ENCODE assay signal across 8 cellular contexts in the genomic region with DNA sequence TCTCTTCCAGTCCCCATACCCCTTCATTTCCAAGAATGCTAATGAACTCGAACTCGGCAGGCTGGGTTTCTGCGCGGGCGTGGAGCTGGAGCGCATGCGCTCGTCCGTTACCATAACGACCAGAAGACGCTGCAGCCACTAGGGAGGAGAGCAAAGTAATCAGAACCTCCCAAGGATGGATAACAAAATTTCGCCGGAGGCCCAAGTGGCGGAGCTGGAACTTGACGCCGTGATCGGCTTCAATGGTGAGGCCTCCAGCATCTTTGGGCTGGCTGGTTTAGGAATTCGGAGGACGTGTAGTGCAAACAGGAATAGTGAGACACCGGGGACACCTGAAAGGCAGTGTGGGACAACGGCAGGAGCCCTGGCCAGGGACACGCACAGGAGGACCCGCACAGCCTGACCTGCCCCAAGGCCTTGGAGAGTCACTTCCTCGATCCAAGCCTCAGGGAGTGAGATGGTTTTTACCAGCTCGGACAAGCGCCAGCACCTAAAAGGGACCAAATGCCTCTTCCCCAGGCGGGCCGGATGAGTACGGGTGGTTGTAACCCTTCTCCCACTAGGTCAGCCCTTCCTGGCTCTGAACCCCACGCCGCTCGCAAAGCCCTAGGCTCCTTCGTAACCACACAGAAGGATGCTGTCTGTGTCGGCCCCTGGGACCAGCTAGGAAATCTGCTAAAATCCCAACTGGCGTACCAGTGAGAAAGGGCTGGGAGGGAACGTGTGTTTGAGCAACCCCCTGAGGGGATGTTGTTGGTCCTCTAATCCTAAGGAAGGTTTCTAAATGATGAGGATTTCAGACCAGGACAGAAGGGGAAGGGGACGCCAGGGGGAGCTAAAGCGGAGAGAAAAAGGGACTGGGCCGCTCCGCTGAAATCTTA. TPM values are rescaled to one million over a fixed set of nuclear protein-coding genes. Genes with fewer than 3 reads are reported as not detected.
DNase-seq lines count a peak whose midpoint lies in the region; ATAC-seq and TF ChIP-seq lines count a peak whose summit lies in the region.

A gene with protein sequence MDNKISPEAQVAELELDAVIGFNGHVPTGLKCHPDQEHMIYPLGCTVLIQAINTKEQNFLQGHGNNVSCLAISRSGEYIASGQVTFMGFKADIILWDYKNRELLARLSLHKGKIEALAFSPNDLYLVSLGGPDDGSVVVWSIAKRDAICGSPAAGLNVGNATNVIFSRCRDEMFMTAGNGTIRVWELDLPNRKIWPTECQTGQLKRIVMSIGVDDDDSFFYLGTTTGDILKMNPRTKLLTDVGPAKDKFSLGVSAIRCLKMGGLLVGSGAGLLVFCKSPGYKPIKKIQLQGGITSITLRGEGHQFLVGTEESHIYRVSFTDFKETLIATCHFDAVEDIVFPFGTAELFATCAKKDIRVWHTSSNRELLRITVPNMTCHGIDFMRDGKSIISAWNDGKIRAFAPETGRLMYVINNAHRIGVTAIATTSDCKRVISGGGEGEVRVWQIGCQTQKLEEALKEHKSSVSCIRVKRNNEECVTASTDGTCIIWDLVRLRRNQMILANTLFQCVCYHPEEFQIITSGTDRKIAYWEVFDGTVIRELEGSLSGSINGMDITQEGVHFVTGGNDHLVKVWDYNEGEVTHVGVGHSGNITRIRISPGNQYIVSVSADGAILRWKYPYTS (plus strand): TSS at position 122 of the 881 bp plus-strand sequence. CDS start 54 bp downstream, at position 176.

- ATAC-seq in GM19468 (IDR thresholded peaks at IDR 0.05; ENCODE audit: extremely low read depth, unreplicated experiment) (peak; percentile 38), HG02970 (IDR thresholded peaks at IDR 0.05; ENCODE audit: low FRiP score, unreplicated experiment) (no peak)

- TF ChIP-seq CTCF in VCaP (conservative IDR thresholded peaks at IDR 0.05) (peak; percentile 82), breast epithelium (IDR thresholded peaks at IDR 0.05) (peak; percentile 22 to 60 (median 40))

- H3K27me3 ChIP-seq in breast epithelium (no peaks in the 10 kb centered on the region), iPS-20b (ENCODE audit: insufficient read depth, low read length) (no peaks in the 10 kb centered on the region), skeletal muscle tissue (ENCODE audit: control insufficient read depth in 3 of 3, insufficient read depth in 3 of 3, low read length in 3 of 3) (no peaks in the 10 kb centered on the region)

- H3K4me3 ChIP-seq in breast epithelium (peak within 1 kb of the TSS; percentile 73 to 91 (median 79)), iPS-20b (ENCODE audit: low read length) (peak within 1 kb of the TSS; percentile 83), skeletal muscle tissue (ENCODE audit: low read length in 3 of 3) (peak within 1 kb of the TSS; percentile 97 to 98 (median 97))

- no peaks in the 10 kb centered on the region for H3K4me1 ChIP-seq in breast epithelium
- no peaks in the 10 kb centered on the region for H3K4me1 ChIP-seq in iPS-20b (ENCODE audit: insufficient read depth, low read length)
- peaks cover 9 to 16% (median 11%) of the 10 kb centered on the region in 3 donors for H3K4me1 ChIP-seq in skeletal muscle tissue (ENCODE audit: control insufficient read depth in 3 of 3, insufficient read depth in 3 of 3, low read length in 3 of 3)

- intact Hi-C loops in breast epithelium (cut with DNase I; ENCODE audit: low total_unique reads): no loop called here

- TF ChIP-seq POLR2A in breast epithelium (IDR thresholded peaks at IDR 0.05): no peak

- H3K36me3 ChIP-seq in breast epithelium: no peaks in the 10 kb centered on the region
- no peaks in the 10 kb centered on the region for H3K36me3 ChIP-seq in iPS-20b (ENCODE audit: insufficient read depth, low read depth, low read length)
- no peaks in the 10 kb centered on the region for H3K36me3 ChIP-seq in skeletal muscle tissue (ENCODE audit: control insufficient read depth in 3 of 3, insufficient read depth in 3 of 3, low read length in 3 of 3)

- H3K9me3 ChIP-seq in breast epithelium (no peaks in the 10 kb centered on the region), iPS-20b (ENCODE audit: insufficient read depth, low read depth, low read length) (no peaks in the 10 kb centered on the region), skeletal muscle tissue (ENCODE audit: control insufficient read depth in 3 of 3, low read length in 3 of 3) (no peaks in the 10 kb centered on the region)

- peak within 1 kb of the TSS; percentile 72; the same call in 1 of the 2 replicates for H3K9ac ChIP-seq in iPS-20b (ENCODE audit: low read depth, low read length)
- H3K9ac ChIP-seq in skeletal muscle tissue (ENCODE audit: low read depth in 1 of 3, low read length in 3 of 3): peak within 1 kb of the TSS; percentile 85 to 94 (median 90)

- peak within 1 kb of the TSS; percentile 55; the same call in 1 of the 2 replicates for H3K27ac ChIP-seq in VCaP
- peak within 1 kb of the TSS; percentile 56 to 71 for H3K27ac ChIP-seq in breast epithelium
- H3K27ac ChIP-seq in iPS-20b (ENCODE audit: low read length): no peak within 1 kb of the TSS
- no peak within 1 kb of the TSS for H3K27ac ChIP-seq in skeletal muscle tissue (ENCODE audit: low read depth, low read length)

- peak; percentile 88 for DNase-seq in Ammon's horn (ENCODE audit: low spot score)
- DNase-seq in NCI-H1417 treated with DMSO at 0.1 percent for 48 hours (lab: John Stamatoyannopoulos, UW): peak; percentile 11
- DNase-seq in breast epithelium (ENCODE audit: low spot score in 2 of 2): peak; percentile 32 to 56

RNA-seq across cellular contexts. Expression of the gene that starts here (rescaled TPM):
- total RNA-seq in breast epithelium (under 1 TPM in 1 of 3 donors, not detected in 2; 0.66 TPM), skeletal muscle tissue (not detected)

Comparison
In these comparisons a context has a peak if more than half of its experiments do, and no peak if none do; other contexts are left out.
1. Peak in DNase-seq, H3K4me3 ChIP-seq and H3K27ac ChIP-seq in breast epithelium; RNA of the gene not detected or under 1 TPM.
2. DNase-seq: peak in every context shown above with its lines; median percentile 88 in Ammon's horn; 44 in breast epithelium; 11 in NCI-H1417 treated with DMSO at 0.1 percent for 48 hours.